ENCODE assay signal across 23 cellular contexts in genomic region chr4:2082627-2083026, GRCh38. TPM values are rescaled to one million over a fixed set of nuclear protein-coding genes. Genes with fewer than 3 reads are reported as not detected.
"Had no signal": no experiment of that assay in that cellular context is flagged by ENCODE, and none has a peak within 500 bp of the region (broad histone marks: within the 10 kb centered on the region; RNA-seq: fewer than 3 reads in every experiment).

No MANE protein-coding gene starts in this region.

- FAIRE-seq: K562 had no signal

- DNase-seq: activated B cell treated with CpG ODN at 0.5 μM for 24 hours; activated CD4-positive, alpha-beta T cell treated with anti-CD3 and anti-CD28 coated beads, Interleukin-2, amount 10 ng/mL, durations not matched to agents 24 days and 14 days; activated CD4-positive, alpha-beta T cell treated with anti-CD3 and anti-CD28 coated beads, Interleukin-2, amount 50 U/mL, for 48 hours; activated gamma-delta T cell treated with Interleukin-2 at 50 U/mL for 16 hours; activated naive CD8-positive, alpha-beta T cell treated with anti-CD3 and anti-CD28 coated beads for 36 hours; activated T-cell treated with anti-CD3 and anti-CD28 coated beads, Interleukin-2, amount 50 U/mL, for 1 hour; caudate nucleus; Karpas-422; NCI-H1105 treated with DMSO at 0.1 percent for 48 hours; NCI-H146; NCI-H1930; NCI-H2171; NCI-H226; NCI-H526; NCI-H82; SIG-M5; T-helper 17 cell; T-helper 9 cell had no signal

- H3K36me3 Mint-ChIP-seq: activated naive CD4-positive, alpha-beta T cell treated with anti-CD3 and anti-CD28 coated beads, Interleukin-2, amount 10 ng/mL, durations not matched to agents 7 days and 5 days; activated naive CD8-positive, alpha-beta T cell treated with anti-CD3 and anti-CD28 coated beads for 36 hours had no signal

- H3K36me3 ChIP-seq: breast epithelium had no signal

- H3K27ac Mint-ChIP-seq: activated B cell treated with CpG ODN at 0.5 μM for 24 hours; activated CD4-positive, alpha-beta T cell treated with anti-CD3 and anti-CD28 coated beads, Interleukin-2, amount 10 ng/mL, durations not matched to agents 24 days and 14 days; activated naive CD4-positive, alpha-beta T cell treated with anti-CD3 and anti-CD28 coated beads, Interleukin-2, amount 10 ng/mL, durations not matched to agents 7 days and 5 days; activated naive CD8-positive, alpha-beta T cell treated with anti-CD3 and anti-CD28 coated beads for 36 hours; T-helper 17 cell had no signal

- H3K27ac ChIP-seq: breast epithelium had no signal

- H3K27me3 ChIP-seq: breast epithelium had no signal

- H3K4me3 Mint-ChIP-seq: activated B cell treated with CpG ODN at 0.5 μM for 24 hours; activated CD4-positive, alpha-beta T cell treated with anti-CD3 and anti-CD28 coated beads, Interleukin-2, amount 10 ng/mL, durations not matched to agents 24 days and 14 days; activated naive CD4-positive, alpha-beta T cell treated with anti-CD3 and anti-CD28 coated beads, Interleukin-2, amount 10 ng/mL, durations not matched to agents 7 days and 5 days; activated naive CD8-positive, alpha-beta T cell treated with anti-CD3 and anti-CD28 coated beads for 36 hours; T-helper 17 cell had no signal

- H3K4me3 ChIP-seq: breast epithelium, K562 had no signal

- H3K4me1 Mint-ChIP-seq: activated B cell treated with CpG ODN at 0.5 μM for 24 hours; activated CD4-positive, alpha-beta T cell treated with anti-CD3 and anti-CD28 coated beads, Interleukin-2, amount 10 ng/mL, durations not matched to agents 24 days and 14 days; activated naive CD4-positive, alpha-beta T cell treated with anti-CD3 and anti-CD28 coated beads, Interleukin-2, amount 10 ng/mL, durations not matched to agents 7 days and 5 days; T-helper 17 cell had no signal

- H3K9me3 Mint-ChIP-seq: activated B cell treated with CpG ODN at 0.5 μM for 24 hours; activated CD4-positive, alpha-beta T cell treated with anti-CD3 and anti-CD28 coated beads, Interleukin-2, amount 10 ng/mL, durations not matched to agents 24 days and 14 days; activated naive CD4-positive, alpha-beta T cell treated with anti-CD3 and anti-CD28 coated beads, Interleukin-2, amount 10 ng/mL, durations not matched to agents 7 days and 5 days; activated naive CD8-positive, alpha-beta T cell treated with anti-CD3 and anti-CD28 coated beads for 36 hours had no signal

- ATAC-seq: T-helper 17 cell had no signal

- H3K4me1 ChIP-seq: breast epithelium had no signal

- H3K9me3 ChIP-seq: breast epithelium had no signal

- H3K27me3 Mint-ChIP-seq: activated naive CD8-positive, alpha-beta T cell treated with anti-CD3 and anti-CD28 coated beads for 36 hours; T-helper 17 cell had no signal

RNA-seq across cellular contexts. Expression of gene NAT8L, which starts 23.5 kb away (rescaled TPM):
- total RNA-seq: OCI-LY7, RPMI7951, T-helper 17 cell had no signal
